In genomic region chr11:20162824-20163777, GRCh38 we compare ENCODE assay signal across 9 cellular contexts. TPM values are rescaled to one million over a fixed set of nuclear protein-coding genes. Genes with fewer than 3 reads are reported as not detected.
DNase-seq lines count a peak whose midpoint lies in the region; ATAC-seq, FAIRE-seq and TF ChIP-seq lines count a peak whose summit lies in the region.
"Had no signal": no experiment of that assay in that cellular context is flagged by ENCODE, and none has a peak within 500 bp of the region (broad histone marks: within the 10 kb centered on the region; RNA-seq: fewer than 3 reads in every experiment).

No MANE protein-coding gene starts in this region.

- H3K4me1 ChIP-seq in GM23338 (ENCODE audit: insufficient read depth) (peaks cover 62% of the 10 kb centered on the region), gastrocnemius medialis (peaks cover 17 to 18% of the 10 kb centered on the region in 2 donors)

- H3K4me3 Mint-ChIP-seq in GM23338: peak overlapping the region; percentile 75
- peak overlapping the region; percentile 48 for H3K4me3 Mint-ChIP-seq in activated CD4-positive, alpha-beta memory T cell treated with anti-CD3 and anti-CD28 coated beads for 36 hours
- H3K4me3 Mint-ChIP-seq in natural killer cell treated with Interleukin-12 subunit alpha and Interleukin-12 subunit beta and Interleukin-15 and Interleukin-18, amount 100 ng/mL, for 72 hours: no peak overlapping the region

- no peaks in the 10 kb centered on the region for H3K9me2 ChIP-seq in GM23338 (ENCODE audit: insufficient read depth)

- H3K79me2 ChIP-seq in GM23338 (replicated peaks; ENCODE audit: insufficient read depth): no peaks in the 10 kb centered on the region

- H3K27me3 ChIP-seq in GM23338 (ENCODE audit: insufficient read depth): peaks cover 100% of the 10 kb centered on the region
- H3K27me3 ChIP-seq in gastrocnemius medialis: peaks cover 87 to 93% (median 88%) of the 10 kb centered on the region in 3 donors

- H3K4me2 ChIP-seq in GM23338: peak overlapping the region; percentile 79

- H3K9me3 Mint-ChIP-seq in GM23338: no peaks in the 10 kb centered on the region; the same call in 2 of the 3 replicates
- H3K9me3 Mint-ChIP-seq in activated CD4-positive, alpha-beta memory T cell treated with anti-CD3 and anti-CD28 coated beads for 36 hours: no peaks in the 10 kb centered on the region
- no peaks in the 10 kb centered on the region for H3K9me3 Mint-ChIP-seq in natural killer cell treated with Interleukin-12 subunit alpha and Interleukin-12 subunit beta and Interleukin-15 and Interleukin-18, amount 100 ng/mL, for 72 hours

- H3K4me3 ChIP-seq in GM23338 (peak overlapping the region; percentile 52), gastrocnemius medialis (peak overlapping the region; percentile 33 to 65 (median 46))

- H3K36me3 ChIP-seq in GM23338 (ENCODE audit: insufficient read depth) (no peaks in the 10 kb centered on the region; the same call in 1 of the 2 replicates), gastrocnemius medialis (no peaks in the 10 kb centered on the region)

- in situ Hi-C loops in gastrocnemius medialis (cut with MboI; ENCODE audit: low sequenced_read_pairs in 4 of 4): no loop called here

- H2AFZ ChIP-seq in GM23338: peak overlapping the region; percentile 90

- no peaks in the 10 kb centered on the region for H3K9me3 ChIP-seq in gastrocnemius medialis

- no peak overlapping the region for H3K27ac ChIP-seq in GM23338 (ENCODE audit: low read depth)
- no peak overlapping the region for H3K27ac ChIP-seq in gastrocnemius medialis

- POLR2A ChIA-PET in activated CD4-positive, alpha-beta memory T cell treated with anti-CD3 and anti-CD28 coated beads for 36 hours (lab: Charles Lee): no interaction called here

- TF ChIP-seq CTCF in GM23338 (conservative IDR thresholded peaks at IDR 0.05; ENCODE audit: low read depth in 2 of 2) (no peak), gastrocnemius medialis (IDR thresholded peaks at IDR 0.05 in 4 of 5, conservative IDR thresholded peaks at IDR 0.05 in 1 of 5) (no peak)

- ATAC-seq in GM23338 (peak; percentile 44), gastrocnemius medialis (peak; percentile 45 to 46), HG03025 (IDR thresholded peaks at IDR 0.05; ENCODE audit: low FRiP score, unreplicated experiment) (no peak)
- ATAC-seq in natural killer cell treated with Interleukin-12 subunit alpha and Interleukin-12 subunit beta and Interleukin-15 and Interleukin-18, amount 100 ng/mL, for 72 hours: no peak

- peaks cover 35% of the 10 kb centered on the region for H3F3A ChIP-seq in GM23338 (replicated peaks; ENCODE audit: low read depth)

- CTCF ChIA-PET in activated CD4-positive, alpha-beta memory T cell treated with anti-CD3 and anti-CD28 coated beads for 36 hours (lab: Charles Lee): interaction anchor here (0.6 to 2.8 kb wide), 3 partner anchors 13 to 192 kb away, joined by 3 to 9 read pairs (median 8); no protein-coding TSS in a partner anchor

- no peak for FAIRE-seq in H54 (lab: Jason Lieb, UNC)
- FAIRE-seq: small intestine had no signal

- DNase-seq in GM23338 (ENCODE audit: low spot score): peak; percentile 77
- DNase-seq in activated CD4-positive, alpha-beta memory T cell treated with anti-CD3 and anti-CD28 coated beads for 36 hours: peak; percentile 40
- DNase-seq in glomerular visceral epithelial cell (ENCODE audit: extremely low spot score): peak; percentile 18
- no peak for DNase-seq in gastrocnemius medialis
- DNase-seq in H54 (ENCODE audit: insufficient read length, low spot score): no peak
- no peak for DNase-seq in natural killer cell treated with Interleukin-12 subunit alpha and Interleukin-12 subunit beta and Interleukin-15 and Interleukin-18, amount 100 ng/mL, for 72 hours (ENCODE audit: low spot score)
- DNase-seq in NCI-H2081 treated with DMSO at 0.1 percent for 48 hours (lab: John Stamatoyannopoulos, UW): no peak
- DNase-seq: small intestine had no signal

- peaks cover 10% of the 10 kb centered on the region for H4K20me1 ChIP-seq in GM23338 (replicated peaks; ENCODE audit: insufficient read depth)

- peaks cover 96% of the 10 kb centered on the region for H3K27me3 Mint-ChIP-seq in GM23338 (ENCODE audit: insufficient read depth, low read depth, poor library complexity)
- peaks cover 79% of the 10 kb centered on the region for H3K27me3 Mint-ChIP-seq in activated CD4-positive, alpha-beta memory T cell treated with anti-CD3 and anti-CD28 coated beads for 36 hours
- H3K27me3 Mint-ChIP-seq in natural killer cell treated with Interleukin-12 subunit alpha and Interleukin-12 subunit beta and Interleukin-15 and Interleukin-18, amount 100 ng/mL, for 72 hours: peaks cover 66 to 91% of the 10 kb centered on the region in 2 donors

- peaks cover 73% of the 10 kb centered on the region for H3K4me1 Mint-ChIP-seq in GM23338
- peaks cover 20% of the 10 kb centered on the region for H3K4me1 Mint-ChIP-seq in activated CD4-positive, alpha-beta memory T cell treated with anti-CD3 and anti-CD28 coated beads for 36 hours (ENCODE audit: low read depth)
- H3K4me1 Mint-ChIP-seq in natural killer cell treated with Interleukin-12 subunit alpha and Interleukin-12 subunit beta and Interleukin-15 and Interleukin-18, amount 100 ng/mL, for 72 hours (ENCODE audit: low read depth in 2 of 2): peaks cover 15 to 19% of the 10 kb centered on the region in 2 donors

- no peak for TF ChIP-seq POLR2A in gastrocnemius medialis (IDR thresholded peaks at IDR 0.05)
- no peak for TF ChIP-seq POLR2A in H54 (IDR thresholded peaks at IDR 0.05; ENCODE audit: low read depth, low read length)

- H3K27ac Mint-ChIP-seq in GM23338: no peak overlapping the region
- no peak overlapping the region for H3K27ac Mint-ChIP-seq in activated CD4-positive, alpha-beta memory T cell treated with anti-CD3 and anti-CD28 coated beads for 36 hours
- no peak overlapping the region for H3K27ac Mint-ChIP-seq in natural killer cell treated with Interleukin-12 subunit alpha and Interleukin-12 subunit beta and Interleukin-15 and Interleukin-18, amount 100 ng/mL, for 72 hours

- no peaks in the 10 kb centered on the region for H3K36me3 Mint-ChIP-seq in GM23338 (ENCODE audit: low read depth)
- peaks cover 13% of the 10 kb centered on the region for H3K36me3 Mint-ChIP-seq in activated CD4-positive, alpha-beta memory T cell treated with anti-CD3 and anti-CD28 coated beads for 36 hours
- peaks cover 13% of the 10 kb centered on the region for H3K36me3 Mint-ChIP-seq in natural killer cell treated with Interleukin-12 subunit alpha and Interleukin-12 subunit beta and Interleukin-15 and Interleukin-18, amount 100 ng/mL, for 72 hours

- intact Hi-C loops in activated CD4-positive, alpha-beta memory T cell treated with anti-CD3 and anti-CD28 coated beads for 36 hours (cut with micrococcal nuclease): loop anchor here (5.0 kb wide), 1 partner anchor 44 kb away; no protein-coding TSS in a partner anchor
- intact Hi-C loops in gastrocnemius medialis (cut with DNase I; ENCODE audit: low total_unique reads): no loop called here

TF ChIP-seq in GM23338, 12 proteins besides CTCF, POLR2A, EP300 and RAD21:
- TF ChIP-seq EZH2phosphoT487 (IDR thresholded peaks at IDR 0.05; ENCODE audit: unreplicated experiment) (peak; percentile 84), STAT1 (IDR thresholded peaks at IDR 0.05; ENCODE audit: unreplicated experiment) (no peak), CREB1 (CRISPR knock-in tag; IDR thresholded peaks at IDR 0.05; ENCODE audit: low read depth) (no peak), EZH2 (IDR thresholded peaks at IDR 0.05; ENCODE audit: low read depth, unreplicated experiment) (peak; percentile 99)

RNA-seq across cellular contexts. Expression of gene DBX1, which starts 2.8 kb away (rescaled TPM):
- not detected in 2 replicates for total RNA-seq in GM23338 (2014; rRNA removed; shearing (Covaris generic))
- 0.16 TPM in 1 of 2 replicates, not detected in the other for polyA plus RNA-seq in GM23338 (2016; fragmentation: Nextera tagmentation; extraction: Ambion mirVana)
- total RNA-seq in activated CD4-positive, alpha-beta memory T cell treated with anti-CD3 and anti-CD28 coated beads for 36 hours: not detected
- not detected for total RNA-seq in gastrocnemius medialis
- not detected for total RNA-seq in natural killer cell treated with Interleukin-12 subunit alpha and Interleukin-12 subunit beta and Interleukin-15 and Interleukin-18, amount 100 ng/mL, for 72 hours
- polyA plus RNA-seq: small intestine had no signal

Comparison
In these comparisons a context has a peak if more than half of its experiments do, and no peak if none do; other contexts are left out.
1. ATAC-seq: peak in GM23338 (single experiment) and gastrocnemius medialis (2 of 2); none in natural killer cell treated with Interleukin-12 subunit alpha and Interleukin-12 subunit beta and Interleukin-15 and Interleukin-18, amount 100 ng/mL, for 72 hours (0 of 2) and HG03025 (single experiment).
2. DNase-seq: peak in GM23338 (single experiment), activated CD4-positive, alpha-beta memory T cell treated with anti-CD3 and anti-CD28 coated beads for 36 hours (single experiment) and glomerular visceral epithelial cell (single experiment); none in gastrocnemius medialis (0 of 2), H54 (single experiment), natural killer cell treated with Interleukin-12 subunit alpha and Interleukin-12 subunit beta and Interleukin-15 and Interleukin-18, amount 100 ng/mL, for 72 hours (single experiment) and NCI-H2081 treated with DMSO at 0.1 percent for 48 hours (single experiment).